Comparison of ENCODE assay signal across 8 cellular contexts in genomic region chr3:45938043-45938435, GRCh38. TPM values are rescaled to one million over a fixed set of nuclear protein-coding genes. Genes with fewer than 3 reads are reported as not detected.
"Had no signal": no experiment of that assay in that cellular context is flagged by ENCODE, and none has a peak within 500 bp of the region (broad histone marks: within the 10 kb centered on the region; RNA-seq: fewer than 3 reads in every experiment).

No MANE protein-coding gene starts in this region.

- H3K9me3 ChIP-seq: SJCRH30 had no signal

- H3K27ac ChIP-seq: RWPE1, SJCRH30 had no signal

- H3K36me3 ChIP-seq: SJCRH30 had no signal

- H3K4me3 ChIP-seq: SJCRH30 had no signal

- H3K27me3 ChIP-seq: SJCRH30 had no signal

- DNase-seq: NCI-H1436 treated with DMSO at 0.1 percent for 48 hours had no signal

RNA-seq across cellular contexts. Expression of gene CXCR6, which starts 5.2 kb away (rescaled TPM):
- total RNA-seq: HT-29, LHCN-M2, MCF 10A, OCI-LY7, PC-3, SJCRH30 had no signal

RNA-seq across cellular contexts. Expression of gene CCR9, which starts 51.7 kb away (rescaled TPM):
- total RNA-seq: HT-29, LHCN-M2, MCF 10A, PC-3, SJCRH30 had no signal
